21 cellular contexts compared by ENCODE assay signal in genomic region chr10:52390388-52390787, GRCh38.
DNase-seq lines count a peak whose midpoint lies in the region; ATAC-seq and TF ChIP-seq lines count a peak whose summit lies in the region.
"Had no signal": no experiment of that assay in that cellular context is flagged by ENCODE, and none has a peak within 500 bp of the region (broad histone marks: within the 10 kb centered on the region; RNA-seq: fewer than 3 reads in every experiment).

No MANE protein-coding gene starts in this region.

- no peak overlapping the region for H3K27ac Mint-ChIP-seq in activated naive CD4-positive, alpha-beta T cell treated with anti-CD3 and anti-CD28 coated beads for 36 hours
- H3K27ac Mint-ChIP-seq: B cell, CD14-positive monocyte had no signal

- peaks cover 10% of the 10 kb centered on the region for H3K9me3 Mint-ChIP-seq in activated naive CD4-positive, alpha-beta T cell treated with anti-CD3 and anti-CD28 coated beads for 36 hours

- BruUV-seq in Panc1 (replicated peaks; lab: Mats Ljungman, UMichigan) = no TSS peak

- no peaks in the 10 kb centered on the region for H3K36me3 ChIP-seq in Panc1 (ENCODE audit: control insufficient read depth, insufficient read depth, low read length)

- no peaks in the 10 kb centered on the region for H3K27me3 Mint-ChIP-seq in activated naive CD4-positive, alpha-beta T cell treated with anti-CD3 and anti-CD28 coated beads for 36 hours (ENCODE audit: low read depth)
- H3K27me3 Mint-ChIP-seq: B cell had no signal

- TF ChIP-seq CTCF in Panc1 (IDR thresholded peaks at IDR 0.05) (no peak), cardiac fibroblast (IDR thresholded peaks at IDR 0.05; ENCODE audit: low read depth, low read length) (no peak)

- no peaks in the 10 kb centered on the region for H3K4me1 ChIP-seq in Panc1 (ENCODE audit: control insufficient read depth, insufficient read depth, low read length)

- peak; percentile 2 for DNase-seq in AG08395 (ENCODE audit: low spot score)
- no peak for DNase-seq in Panc1 (ENCODE audit: low read depth, low spot score)
- DNase-seq in cardiac fibroblast (ENCODE audit: low read depth in 2 of 2) = peak; percentile 9 to 43
- DNase-seq in glomerular visceral epithelial cell (ENCODE audit: extremely low spot score) = peak; percentile 40
- no peak for DNase-seq in NCI-H2196 treated with DMSO at 0.1 percent for 48 hours (lab: John Stamatoyannopoulos, UW; ENCODE audit: unreplicated experiment)
- DNase-seq in activated naive CD4-positive, alpha-beta T cell treated with anti-CD3 and anti-CD28 coated beads for 36 hours = no peak
- no peak for DNase-seq in OCI-M2 (lab: John Stamatoyannopoulos, UW; ENCODE audit: unreplicated experiment)
- no peak for DNase-seq in activated CD4-positive, alpha-beta T cell treated with anti-CD3 and anti-CD28 coated beads for 4 hours
- DNase-seq: DMS53, EL, GF-D8, KG1, NCI-H1092 treated with DMSO at 0.1 percent for 48 hours, NCI-H146, NCI-H2029, NCI-H345, NCI-H524, NCI-H774 had no signal

- CTCF ChIA-PET in Panc1 (lab: Charles Lee) = no interaction called here
- CTCF ChIA-PET in activated naive CD4-positive, alpha-beta T cell treated with anti-CD3 and anti-CD28 coated beads for 36 hours (lab: Charles Lee) = no interaction called here

- no peak for ATAC-seq in Panc1
- ATAC-seq: Right ventricle myocardium inferior had no signal

- H3K4me3 ChIP-seq in Panc1 (ENCODE audit: low read depth in 2 of 2, low read length in 2 of 2) (no peak overlapping the region), cardiac fibroblast (replicated peaks in 1 of 2; ENCODE audit: low read depth in 2 of 2, low read length in 2 of 2) (no peak overlapping the region)

- H3K4me1 Mint-ChIP-seq in activated naive CD4-positive, alpha-beta T cell treated with anti-CD3 and anti-CD28 coated beads for 36 hours (ENCODE audit: low read depth) = no peaks in the 10 kb centered on the region
- H3K4me1 Mint-ChIP-seq: B cell, CD14-positive monocyte had no signal

- H3K4me3 Mint-ChIP-seq in activated naive CD4-positive, alpha-beta T cell treated with anti-CD3 and anti-CD28 coated beads for 36 hours = no peak overlapping the region
- H3K4me3 Mint-ChIP-seq: B cell, CD14-positive monocyte had no signal

- POLR2A ChIA-PET in Panc1 (lab: Charles Lee) = no interaction called here

- no peaks in the 10 kb centered on the region for H3K36me3 Mint-ChIP-seq in activated naive CD4-positive, alpha-beta T cell treated with anti-CD3 and anti-CD28 coated beads for 36 hours (ENCODE audit: low read depth)
- H3K36me3 Mint-ChIP-seq: CD14-positive monocyte had no signal

- peak overlapping the region; percentile 46; the same call in 1 of the 2 replicates for H3K27ac ChIP-seq in Panc1 (ENCODE audit: low read length)

- intact Hi-C loops in Panc1 (cut with micrococcal nuclease; ENCODE audit: unreplicated experiment) = no loop called here
- intact Hi-C loops in activated naive CD4-positive, alpha-beta T cell treated with anti-CD3 and anti-CD28 coated beads for 36 hours (cut with micrococcal nuclease) = no loop called here

- H3K9me3 ChIP-seq in Panc1 (ENCODE audit: control insufficient read depth, insufficient read depth, low read depth, low read length) = peaks cover 13% of the 10 kb centered on the region; the same call in 1 of the 2 replicates

- in situ Hi-C loops in Panc1 (cut with HindIII; ENCODE audit: low pct_unique_long_range_greater_than_20kb, low sequenced_read_pairs) = no loop called here

- H3K27me3 ChIP-seq in Panc1 (ENCODE audit: control insufficient read depth, insufficient read depth, low read length) = no peaks in the 10 kb centered on the region

Comparison
In these comparisons a context has a peak if more than half of its experiments do, and no peak if none do; other contexts are left out.
1. DNase-seq: peak in AG08395 (single experiment), cardiac fibroblast (2 of 2) and glomerular visceral epithelial cell (single experiment); none in Panc1 (single experiment), NCI-H2196 treated with DMSO at 0.1 percent for 48 hours (single experiment), activated naive CD4-positive, alpha-beta T cell treated with anti-CD3 and anti-CD28 coated beads for 36 hours (single experiment), OCI-M2 (single experiment) and activated CD4-positive, alpha-beta T cell treated with anti-CD3 and anti-CD28 coated beads for 4 hours (0 of 2).